24 cellular contexts compared by ENCODE assay signal in the genomic region with DNA sequence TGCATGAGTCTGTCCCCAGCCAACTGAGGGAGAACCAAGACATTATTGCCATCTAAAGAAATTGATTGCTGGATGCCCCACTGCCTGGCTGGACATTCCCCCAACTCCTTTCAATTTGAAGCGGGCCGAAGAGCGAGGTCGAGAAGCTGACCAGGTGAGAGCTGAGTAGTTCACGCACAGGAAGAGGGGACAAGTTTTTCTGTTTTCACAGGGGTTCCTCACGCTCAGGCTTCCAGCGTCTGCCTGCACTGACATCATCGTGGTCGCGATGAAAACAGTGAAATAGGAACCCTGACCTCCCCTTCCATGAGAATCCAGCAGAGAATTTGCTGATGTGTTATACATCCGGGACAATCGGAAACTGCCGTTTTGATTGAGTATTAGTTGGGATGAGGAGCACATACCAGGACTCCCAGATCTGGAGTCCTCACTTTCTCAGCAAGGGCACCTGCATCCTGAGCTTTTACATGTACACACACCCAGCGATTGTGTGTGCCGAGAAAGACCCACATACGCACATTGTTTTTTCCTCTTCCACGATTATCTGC. TPM values are rescaled to one million over a fixed set of nuclear protein-coding genes. Genes with fewer than 3 reads are reported as not detected.
DNase-seq lines count a peak whose midpoint lies in the region; ATAC-seq and TF ChIP-seq lines count a peak whose summit lies in the region.
"Had no signal": no experiment of that assay in that cellular context is flagged by ENCODE, and none has a peak within 500 bp of the region (broad histone marks: within the 10 kb centered on the region; RNA-seq: fewer than 3 reads in every experiment).

No MANE protein-coding gene starts in this region.

- no peaks in the 10 kb centered on the region for H3K9me3 ChIP-seq in HUES6 (ENCODE audit: control insufficient read depth, insufficient read depth, low read depth, low read length)
- H3K9me3 ChIP-seq in neural progenitor cell (ENCODE audit: low read depth): no peaks in the 10 kb centered on the region
- no peaks in the 10 kb centered on the region for H3K9me3 ChIP-seq in ascending aorta
- H3K9me3 ChIP-seq: MG63, right lobe of liver, SJSA1, upper lobe of left lung had no signal

- H3K4me2 ChIP-seq in neural progenitor cell: peak overlapping the region; percentile 85

- H4K20me1 ChIP-seq in neural progenitor cell (ENCODE audit: low read depth): peaks cover 19% of the 10 kb centered on the region

- CTCF ChIA-PET in activated CD8-positive, alpha-beta T cell treated with anti-CD3 and anti-CD28 coated beads, Interleukin-2, amount 10 ng/mL, durations not matched to agents 7 days and 5 days (lab: Charles Lee): no interaction called here
- CTCF ChIA-PET in activated CD8-positive, alpha-beta T cell treated with anti-CD3 and anti-CD28 coated beads for 36 hours (lab: Charles Lee): no interaction called here

- H3K9ac ChIP-seq in HUES6 (ENCODE audit: low read length): no peak overlapping the region
- H3K9ac ChIP-seq in neural progenitor cell: no peak overlapping the region

- no peak for DNase-seq in activated CD8-positive, alpha-beta T cell treated with anti-CD3 and anti-CD28 coated beads, Interleukin-2, amount 10 ng/mL, durations not matched to agents 7 days and 5 days
- DNase-seq in activated CD8-positive, alpha-beta T cell treated with anti-CD3 and anti-CD28 coated beads for 36 hours: no peak
- DNase-seq in glutamatergic neuron: no peak
- peak; percentile 37 for DNase-seq in neural progenitor cell (ENCODE audit: low spot score)
- DNase-seq in ascending aorta (ENCODE audit: low spot score in 2 of 2): no peak
- DNase-seq in stimulated activated CD8-positive, alpha-beta memory T cell treated with anti-CD3 and anti-CD28 coated beads, Interleukin-4, amount 100 ng/mL, for 48 hours: no peak
- DNase-seq: activated naive CD4-positive, alpha-beta T cell treated with anti-CD3 and anti-CD28 coated beads, Interleukin-2, amount 10 ng/mL, durations not matched to agents 7 days and 5 days; anterior cingulate cortex; effector CD4-positive, alpha-beta T cell; foreskin melanocyte; MG63; NCI-H1417 treated with DMSO at 0.1 percent for 48 hours; NCI-H524 treated with DMSO at 0.1 percent for 48 hours; right lobe of liver had no signal

- ATAC-seq in activated CD8-positive, alpha-beta T cell treated with anti-CD3 and anti-CD28 coated beads, Interleukin-2, amount 10 ng/mL, durations not matched to agents 7 days and 5 days: no peak
- no peak for ATAC-seq in activated CD8-positive, alpha-beta T cell treated with anti-CD3 and anti-CD28 coated beads for 36 hours
- no peak for ATAC-seq in HG02840 (IDR thresholded peaks at IDR 0.05; ENCODE audit: low FRiP score, unreplicated experiment)

- H3K4me3 ChIP-seq in HUES6 (ENCODE audit: low read depth, low read length) (peak overlapping the region; percentile 67), neural progenitor cell (peak overlapping the region; percentile 55), ascending aorta (no peak overlapping the region)
- H3K4me3 ChIP-seq: hepatocyte, MG63, right lobe of liver, SJSA1 had no signal

- peaks cover 19% of the 10 kb centered on the region for H3K36me3 Mint-ChIP-seq in activated CD8-positive, alpha-beta T cell treated with anti-CD3 and anti-CD28 coated beads, Interleukin-2, amount 10 ng/mL, durations not matched to agents 7 days and 5 days (ENCODE audit: low read depth)
- peaks cover 3% of the 10 kb centered on the region for H3K36me3 Mint-ChIP-seq in activated CD8-positive, alpha-beta T cell treated with anti-CD3 and anti-CD28 coated beads for 36 hours (ENCODE audit: low read depth)
- H3K36me3 Mint-ChIP-seq in glutamatergic neuron (ENCODE audit: unreplicated experiment) (peaks cover 9% of the 10 kb centered on the region), neural progenitor cell (no peaks in the 10 kb centered on the region)
- H3K36me3 Mint-ChIP-seq: activated naive CD4-positive, alpha-beta T cell treated with anti-CD3 and anti-CD28 coated beads, Interleukin-2, amount 10 ng/mL, durations not matched to agents 7 days and 5 days had no signal

- H3K27ac ChIP-seq in HUES6 (ENCODE audit: low read depth, low read length): no peak overlapping the region
- no peak overlapping the region for H3K27ac ChIP-seq in neural progenitor cell
- no peak overlapping the region for H3K27ac ChIP-seq in ascending aorta
- H3K27ac ChIP-seq: hepatocyte, right lobe of liver, SJSA1, upper lobe of left lung had no signal

- intact Hi-C loops in activated CD8-positive, alpha-beta T cell treated with anti-CD3 and anti-CD28 coated beads for 36 hours (cut with micrococcal nuclease): loop anchor here (2.0 to 10.0 kb wide), 2 partner anchors 75 to 129 kb away; a partner anchor contains a TSS
- intact Hi-C loops in ascending aorta (cut with DNase I): no loop called here

- H3K27ac Mint-ChIP-seq in activated CD8-positive, alpha-beta T cell treated with anti-CD3 and anti-CD28 coated beads, Interleukin-2, amount 10 ng/mL, durations not matched to agents 7 days and 5 days: no peak overlapping the region
- H3K27ac Mint-ChIP-seq in activated CD8-positive, alpha-beta T cell treated with anti-CD3 and anti-CD28 coated beads for 36 hours: no peak overlapping the region
- H3K27ac Mint-ChIP-seq in glutamatergic neuron (ENCODE audit: unreplicated experiment) (peak overlapping the region; percentile 43), neural progenitor cell (peak overlapping the region; percentile 54)
- H3K27ac Mint-ChIP-seq: activated CD4-positive, alpha-beta T cell treated with anti-CD3 and anti-CD28 coated beads, Interleukin-2, amount 10 ng/mL, durations not matched to agents 24 days and 14 days; activated naive CD4-positive, alpha-beta T cell treated with anti-CD3 and anti-CD28 coated beads, Interleukin-2, amount 10 ng/mL, durations not matched to agents 7 days and 5 days had no signal

- H3F3A ChIP-seq in neural progenitor cell (ENCODE audit: low read depth): peaks cover 69% of the 10 kb centered on the region

- H3K4me1 ChIP-seq in HUES6 (ENCODE audit: control insufficient read depth, insufficient read depth, low read length) (peaks cover 40% of the 10 kb centered on the region), neural progenitor cell (peaks cover 67% of the 10 kb centered on the region), ascending aorta (peaks cover 8 to 13% of the 10 kb centered on the region in 2 donors)
- H3K4me1 ChIP-seq: SJSA1 had no signal

- H3K27me3 Mint-ChIP-seq in activated CD8-positive, alpha-beta T cell treated with anti-CD3 and anti-CD28 coated beads, Interleukin-2, amount 10 ng/mL, durations not matched to agents 7 days and 5 days (ENCODE audit: low read depth): peaks cover 77% of the 10 kb centered on the region
- H3K27me3 Mint-ChIP-seq in activated CD8-positive, alpha-beta T cell treated with anti-CD3 and anti-CD28 coated beads for 36 hours: peaks cover 69% of the 10 kb centered on the region
- H3K27me3 Mint-ChIP-seq in glutamatergic neuron (ENCODE audit: unreplicated experiment) (peaks cover 54% of the 10 kb centered on the region), neural progenitor cell (ENCODE audit: insufficient read depth, low read depth) (peaks cover 80% of the 10 kb centered on the region)

- no peak for TF ChIP-seq CTCF in activated CD8-positive, alpha-beta T cell treated with anti-CD3 and anti-CD28 coated beads for 36 hours (IDR thresholded peaks at IDR 0.05)
- no peak for TF ChIP-seq CTCF in glutamatergic neuron (IDR thresholded peaks at IDR 0.05; ENCODE audit: partially characterized antibody, unreplicated experiment)
- no peak for TF ChIP-seq CTCF in neural progenitor cell (IDR thresholded peaks at IDR 0.05)
- TF ChIP-seq CTCF in ascending aorta (IDR thresholded peaks at IDR 0.05): no peak

- H3K36me3 ChIP-seq in HUES6 (ENCODE audit: control insufficient read depth, insufficient read depth, low read length) (no peaks in the 10 kb centered on the region), neural progenitor cell (no peaks in the 10 kb centered on the region), ascending aorta (no peaks in the 10 kb centered on the region)
- H3K36me3 ChIP-seq: MG63, right lobe of liver, SJSA1, upper lobe of left lung had no signal

- peak overlapping the region; percentile 3 for H3K4me3 Mint-ChIP-seq in activated CD8-positive, alpha-beta T cell treated with anti-CD3 and anti-CD28 coated beads, Interleukin-2, amount 10 ng/mL, durations not matched to agents 7 days and 5 days
- no peak overlapping the region for H3K4me3 Mint-ChIP-seq in activated CD8-positive, alpha-beta T cell treated with anti-CD3 and anti-CD28 coated beads for 36 hours
- H3K4me3 Mint-ChIP-seq in glutamatergic neuron (ENCODE audit: unreplicated experiment) (peak overlapping the region; percentile 47), neural progenitor cell (peak overlapping the region; percentile 87)
- H3K4me3 Mint-ChIP-seq: activated CD4-positive, alpha-beta T cell treated with anti-CD3 and anti-CD28 coated beads, Interleukin-2, amount 10 ng/mL, durations not matched to agents 24 days and 14 days; activated naive CD4-positive, alpha-beta T cell treated with anti-CD3 and anti-CD28 coated beads, Interleukin-2, amount 10 ng/mL, durations not matched to agents 7 days and 5 days had no signal

- H3K79me2 ChIP-seq in neural progenitor cell (ENCODE audit: low read depth): no peaks in the 10 kb centered on the region
- H3K79me2 ChIP-seq: hepatocyte had no signal

- peaks cover 12% of the 10 kb centered on the region for H3K4me1 Mint-ChIP-seq in activated CD8-positive, alpha-beta T cell treated with anti-CD3 and anti-CD28 coated beads, Interleukin-2, amount 10 ng/mL, durations not matched to agents 7 days and 5 days (ENCODE audit: low read depth)
- H3K4me1 Mint-ChIP-seq in activated CD8-positive, alpha-beta T cell treated with anti-CD3 and anti-CD28 coated beads for 36 hours (ENCODE audit: low read depth): peaks cover 9% of the 10 kb centered on the region
- H3K4me1 Mint-ChIP-seq in glutamatergic neuron (ENCODE audit: low read depth, unreplicated experiment) (peaks cover 8% of the 10 kb centered on the region), neural progenitor cell (peaks cover 45% of the 10 kb centered on the region)

- H3K27me3 ChIP-seq in HUES6 (ENCODE audit: control insufficient read depth, insufficient read depth, low read length): peaks cover 99% of the 10 kb centered on the region
- peaks cover 98% of the 10 kb centered on the region for H3K27me3 ChIP-seq in neural progenitor cell
- peaks cover 45% of the 10 kb centered on the region for H3K27me3 ChIP-seq in ascending aorta
- H3K27me3 ChIP-seq: MG63, SJSA1 had no signal

- no peak overlapping the region for H2AFZ ChIP-seq in neural progenitor cell (replicated peaks)

- POLR2A ChIA-PET in activated CD8-positive, alpha-beta T cell treated with anti-CD3 and anti-CD28 coated beads, Interleukin-2, amount 10 ng/mL, durations not matched to agents 7 days and 5 days (lab: Charles Lee): no interaction called here
- POLR2A ChIA-PET in activated CD8-positive, alpha-beta T cell treated with anti-CD3 and anti-CD28 coated beads for 36 hours (lab: Charles Lee): interaction anchor here (0.7 kb wide), 1 partner anchor 49 kb away, joined by 3 read pairs; no protein-coding TSS in a partner anchor

- H3K9me3 Mint-ChIP-seq in activated CD8-positive, alpha-beta T cell treated with anti-CD3 and anti-CD28 coated beads, Interleukin-2, amount 10 ng/mL, durations not matched to agents 7 days and 5 days (ENCODE audit: insufficient read depth): no peaks in the 10 kb centered on the region
- no peaks in the 10 kb centered on the region for H3K9me3 Mint-ChIP-seq in activated CD8-positive, alpha-beta T cell treated with anti-CD3 and anti-CD28 coated beads for 36 hours
- H3K9me3 Mint-ChIP-seq in glutamatergic neuron (ENCODE audit: unreplicated experiment): peaks cover 24% of the 10 kb centered on the region
- no peaks in the 10 kb centered on the region for H3K9me3 Mint-ChIP-seq in neural progenitor cell
- H3K9me3 Mint-ChIP-seq: activated naive CD4-positive, alpha-beta T cell treated with anti-CD3 and anti-CD28 coated beads, Interleukin-2, amount 10 ng/mL, durations not matched to agents 7 days and 5 days had no signal

RNA-seq across cellular contexts. Expression of a gene that starts 3.1 kb away (rescaled TPM):
- total RNA-seq in activated CD8-positive, alpha-beta T cell treated with anti-CD3 and anti-CD28 coated beads, Interleukin-2, amount 10 ng/mL, durations not matched to agents 7 days and 5 days: not detected
- not detected for total RNA-seq in activated CD8-positive, alpha-beta T cell treated with anti-CD3 and anti-CD28 coated beads for 36 hours
- total RNA-seq in glutamatergic neuron (ENCODE audit: unreplicated experiment): 1.7 TPM
- total RNA-seq in neural progenitor cell (ENCODE audit: low replicate concordance): 0.41 and 0.90 TPM in 2 replicates
- not detected for total RNA-seq in ascending aorta
- total RNA-seq: activated CD4-positive, alpha-beta T cell treated with anti-CD3 and anti-CD28 coated beads, Interleukin-2, amount 10 ng/mL, durations not matched to agents 24 days and 14 days; cerebellum; hepatocyte; liver; osteocyte; right lobe of liver; SJSA1; T-helper 1 cell treated with Interleukin-12 subunit alpha and Interleukin-12 subunit beta and Interleukin-4 antibody, amounts not matched to agents 30 ng/mL and 1 ng/mL, for 36 hours had no signal

Comparison
In these comparisons a context has a peak if more than half of its experiments do, and no peak if none do; other contexts are left out.
1. H3K27ac Mint-ChIP-seq: peak in glutamatergic neuron (single experiment) and neural progenitor cell (single experiment); none in activated CD8-positive, alpha-beta T cell treated with anti-CD3 and anti-CD28 coated beads, Interleukin-2, amount 10 ng/mL, durations not matched to agents 7 days and 5 days (single experiment) and activated CD8-positive, alpha-beta T cell treated with anti-CD3 and anti-CD28 coated beads for 36 hours (single experiment).
2. H3K4me3 ChIP-seq: peak in HUES6 (single experiment) and neural progenitor cell (single experiment); none in ascending aorta (0 of 2).